Comparison of ENCODE assay signal across 15 cellular contexts in the genomic region with DNA sequence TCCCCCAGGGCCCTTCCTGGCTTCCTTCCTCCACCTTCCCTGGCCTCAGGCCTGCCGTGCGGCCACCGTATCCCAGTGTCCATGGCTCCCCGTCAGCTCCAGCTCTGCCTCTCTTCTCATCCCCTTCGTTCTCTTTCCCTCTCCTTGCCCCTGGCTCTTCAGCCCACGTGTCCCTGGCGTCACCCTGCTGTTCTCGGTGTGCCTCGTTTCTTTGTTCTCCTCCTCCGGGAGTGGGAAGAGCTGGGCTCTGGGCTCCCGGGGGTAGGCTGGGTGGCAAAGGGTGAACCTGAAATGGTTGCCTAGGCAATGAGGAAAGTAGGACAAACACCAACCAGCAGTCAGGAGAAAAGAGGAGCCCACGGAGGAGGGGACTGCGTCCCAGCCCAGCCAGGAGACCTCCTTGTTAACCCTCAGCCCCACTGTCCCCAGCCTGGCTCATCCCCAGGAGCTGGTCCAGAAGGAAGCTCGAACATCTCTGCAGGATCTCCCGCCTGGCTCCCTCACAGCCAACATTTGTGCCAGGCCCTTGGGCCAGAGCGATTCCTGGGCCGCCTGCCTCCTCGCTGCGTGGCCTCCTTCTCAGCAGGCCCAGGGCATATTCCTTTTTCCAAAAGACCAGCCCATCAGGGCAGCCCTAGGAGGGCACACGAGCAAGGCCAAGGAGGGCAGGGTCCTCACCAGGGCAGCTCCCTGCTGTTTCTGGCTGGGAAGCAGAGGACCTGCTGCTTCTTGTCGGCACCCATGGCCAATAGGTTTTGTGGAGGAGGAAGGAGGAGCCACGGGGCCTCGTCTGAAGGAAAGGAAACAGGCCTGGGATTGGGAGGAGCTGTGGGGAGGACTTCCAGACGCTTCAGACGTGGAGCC. TPM values are rescaled to one million over a fixed set of nuclear protein-coding genes. Genes with fewer than 3 reads are reported as not detected.
A peak's percentile ranks its signal among the peaks of the same experiment; 100 is the strongest.
DNase-seq lines count a peak whose midpoint lies in the region; ATAC-seq and TF ChIP-seq lines count a peak whose summit lies in the region.
"Had no signal": no experiment of that assay in that cellular context is flagged by ENCODE, and none has a peak within 500 bp of the region (broad histone marks: within the 10 kb centered on the region; RNA-seq: fewer than 3 reads in every experiment).

No MANE protein-coding gene starts in this region.

- no peak overlapping the region for H3K4me3 ChIP-seq in skeletal muscle tissue (ENCODE audit: low read length in 3 of 3)
- H3K4me3 ChIP-seq: GM12878, GM23338, SK-N-MC had no signal

- no peak overlapping the region for H3K4me3 Mint-ChIP-seq in activated CD4-positive, alpha-beta T cell treated with anti-CD3 and anti-CD28 coated beads for 36 hours
- no peak overlapping the region for H3K4me3 Mint-ChIP-seq in WTC11
- no peak overlapping the region for H3K4me3 Mint-ChIP-seq in natural killer cell treated with Interleukin-12 subunit alpha and Interleukin-12 subunit beta and Interleukin-15 and Interleukin-18, amount 100 ng/mL, for 72 hours
- H3K4me3 Mint-ChIP-seq: activated naive CD8-positive, alpha-beta T cell treated with anti-CD3 and anti-CD28 coated beads for 36 hours; GM23338 had no signal

- intact Hi-C loops in activated CD4-positive, alpha-beta T cell treated with anti-CD3 and anti-CD28 coated beads for 36 hours (cut with DNase I, micrococcal nuclease): no loop called here

- H3K27ac Mint-ChIP-seq in activated CD4-positive, alpha-beta T cell treated with anti-CD3 and anti-CD28 coated beads for 36 hours: no peak overlapping the region
- peak overlapping the region; percentile 60; the same call in 1 of the 2 replicates for H3K27ac Mint-ChIP-seq in WTC11
- H3K27ac Mint-ChIP-seq in natural killer cell treated with Interleukin-12 subunit alpha and Interleukin-12 subunit beta and Interleukin-15 and Interleukin-18, amount 100 ng/mL, for 72 hours: peak overlapping the region in 1 of 2 donors; percentile 23
- H3K27ac Mint-ChIP-seq: activated naive CD8-positive, alpha-beta T cell treated with anti-CD3 and anti-CD28 coated beads for 36 hours; GM23338 had no signal

- no peaks in the 10 kb centered on the region for H3K36me3 ChIP-seq in skeletal muscle tissue (ENCODE audit: control insufficient read depth in 3 of 3, insufficient read depth in 3 of 3, low read length in 3 of 3)

- H3K27me3 Mint-ChIP-seq in activated CD4-positive, alpha-beta T cell treated with anti-CD3 and anti-CD28 coated beads for 36 hours: no peaks in the 10 kb centered on the region
- H3K27me3 Mint-ChIP-seq in WTC11 (ENCODE audit: low read depth): peaks cover 32% of the 10 kb centered on the region
- peaks cover 0 to 10% of the 10 kb centered on the region in 2 donors for H3K27me3 Mint-ChIP-seq in natural killer cell treated with Interleukin-12 subunit alpha and Interleukin-12 subunit beta and Interleukin-15 and Interleukin-18, amount 100 ng/mL, for 72 hours
- H3K27me3 Mint-ChIP-seq: activated naive CD8-positive, alpha-beta T cell treated with anti-CD3 and anti-CD28 coated beads for 36 hours had no signal

- no peak for ATAC-seq in activated CD4-positive, alpha-beta T cell treated with anti-CD3 and anti-CD28 coated beads for 36 hours
- ATAC-seq in WTC11 (no peak), HG02938 (IDR thresholded peaks at IDR 0.05; ENCODE audit: unreplicated experiment) (no peak), GM21723 (IDR thresholded peaks at IDR 0.05; ENCODE audit: unreplicated experiment) (no peak)
- ATAC-seq in natural killer cell treated with Interleukin-12 subunit alpha and Interleukin-12 subunit beta and Interleukin-15 and Interleukin-18, amount 100 ng/mL, for 72 hours: no peak
- ATAC-seq: GM12878, GM23338 had no signal

- POLR2A ChIA-PET in activated CD4-positive, alpha-beta T cell treated with anti-CD3 and anti-CD28 coated beads for 36 hours (lab: Charles Lee): interaction anchor here (0.5 kb wide), 1 partner anchor 19 kb away, joined by 3 read pairs; no protein-coding TSS in a partner anchor
- POLR2A ChIA-PET in WTC11 (lab: Charles Lee): no interaction called here

- peak overlapping the region in 1 of 3 donors; percentile 78 for H3K9ac ChIP-seq in skeletal muscle tissue (ENCODE audit: low read depth in 1 of 3, low read length in 3 of 3)

- H3K27ac ChIP-seq in skeletal muscle tissue (ENCODE audit: low read depth, low read length): peak overlapping the region; percentile 30
- H3K27ac ChIP-seq: SK-N-MC had no signal

- H3K36me3 Mint-ChIP-seq in activated CD4-positive, alpha-beta T cell treated with anti-CD3 and anti-CD28 coated beads for 36 hours (ENCODE audit: low read depth): no peaks in the 10 kb centered on the region
- peaks cover 5% of the 10 kb centered on the region; the same call in 1 of the 2 replicates for H3K36me3 Mint-ChIP-seq in WTC11
- H3K36me3 Mint-ChIP-seq in natural killer cell treated with Interleukin-12 subunit alpha and Interleukin-12 subunit beta and Interleukin-15 and Interleukin-18, amount 100 ng/mL, for 72 hours: no peaks in the 10 kb centered on the region

- TF ChIP-seq CTCF in WTC11 (IDR thresholded peaks at IDR 0.05): no peak

- peaks cover 21 to 28% (median 23%) of the 10 kb centered on the region in 3 donors for H3K4me1 ChIP-seq in skeletal muscle tissue (ENCODE audit: control insufficient read depth in 3 of 3, insufficient read depth in 3 of 3, low read length in 3 of 3)

- H3K9me3 ChIP-seq in skeletal muscle tissue (ENCODE audit: control insufficient read depth in 3 of 3, low read length in 3 of 3): no peaks in the 10 kb centered on the region

- H3K27me3 ChIP-seq in skeletal muscle tissue (ENCODE audit: control insufficient read depth in 3 of 3, insufficient read depth in 3 of 3, low read length in 3 of 3): no peaks in the 10 kb centered on the region

- peak; percentile 2 for DNase-seq in activated CD4-positive, alpha-beta T cell treated with anti-CD3 and anti-CD28 coated beads for 36 hours
- DNase-seq in activated CD4-positive, alpha-beta T cell treated with anti-CD3 and anti-CD28 coated beads, Interleukin-2, amount 50 U/mL, for 4 hours: no peak
- DNase-seq in WTC11 (ENCODE audit: low spot score) (no peak), islet precursor cell (peak; percentile 51)
- DNase-seq in natural killer cell treated with Interleukin-12 subunit alpha and Interleukin-12 subunit beta and Interleukin-15 and Interleukin-18, amount 100 ng/mL, for 72 hours (ENCODE audit: low spot score): no peak
- DNase-seq: activated naive CD8-positive, alpha-beta T cell treated with anti-CD3 and anti-CD28 coated beads for 36 hours; cortex of kidney; foreskin fibroblast; NCI-H1048 had no signal

- H3K9me3 Mint-ChIP-seq in activated CD4-positive, alpha-beta T cell treated with anti-CD3 and anti-CD28 coated beads for 36 hours (ENCODE audit: low read depth): no peaks in the 10 kb centered on the region
- H3K9me3 Mint-ChIP-seq in WTC11: no peaks in the 10 kb centered on the region
- H3K9me3 Mint-ChIP-seq in natural killer cell treated with Interleukin-12 subunit alpha and Interleukin-12 subunit beta and Interleukin-15 and Interleukin-18, amount 100 ng/mL, for 72 hours: no peaks in the 10 kb centered on the region
- H3K9me3 Mint-ChIP-seq: GM23338 had no signal

- peaks cover 23% of the 10 kb centered on the region for H3K4me1 Mint-ChIP-seq in activated CD4-positive, alpha-beta T cell treated with anti-CD3 and anti-CD28 coated beads for 36 hours
- H3K4me1 Mint-ChIP-seq in WTC11: peaks cover 30% of the 10 kb centered on the region
- peaks cover 14 to 15% of the 10 kb centered on the region in 2 donors for H3K4me1 Mint-ChIP-seq in natural killer cell treated with Interleukin-12 subunit alpha and Interleukin-12 subunit beta and Interleukin-15 and Interleukin-18, amount 100 ng/mL, for 72 hours (ENCODE audit: low read depth in 2 of 2)

- CTCF ChIA-PET in activated CD4-positive, alpha-beta T cell treated with anti-CD3 and anti-CD28 coated beads for 36 hours (lab: Charles Lee): interaction anchor here (1.0 to 7.9 kb wide), 2 partner anchors 9 to 31 kb away, joined by 3 to 105 read pairs; no protein-coding TSS in a partner anchor
- CTCF ChIA-PET in WTC11 (lab: Charles Lee): interaction anchor here (0.9 to 4.7 kb wide), 2 partner anchors 10 to 63 kb away, joined by 3 to 54 read pairs; no protein-coding TSS in a partner anchor

TF ChIP-seq in WTC11, 78 proteins besides CTCF, POLR2A, EP300 and RAD21:
- TF ChIP-seq ZNF263 (CRISPR knock-in tag; IDR thresholded peaks at IDR 0.05; ENCODE audit: low read depth): peak; percentile 65; the same call in 1 of the 2 replicates
- TF ChIP-seq, protein P1, sequence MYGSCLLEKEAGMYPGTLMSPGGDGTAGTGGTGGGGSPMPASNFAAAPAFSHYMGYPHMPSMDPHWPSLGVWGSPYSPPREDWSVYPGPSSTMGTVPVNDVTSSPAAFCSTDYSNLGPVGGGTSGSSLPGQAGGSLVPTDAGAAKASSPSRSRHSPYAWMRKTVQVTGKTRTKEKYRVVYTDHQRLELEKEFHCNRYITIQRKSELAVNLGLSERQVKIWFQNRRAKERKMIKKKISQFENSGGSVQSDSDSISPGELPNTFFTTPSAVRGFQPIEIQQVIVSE (CRISPR knock-in tag; IDR thresholded peaks at IDR 0.05; ENCODE audit: borderline replicate concordance): no peak
- TF ChIP-seq ZNF121 (CRISPR knock-in tag; IDR thresholded peaks at IDR 0.05): no peak
- TF ChIP-seq ZNF232 (CRISPR knock-in tag; IDR thresholded peaks at IDR 0.05): no peak
- TF ChIP-seq FOXP1 (CRISPR knock-in tag; IDR thresholded peaks at IDR 0.05; ENCODE audit: borderline replicate concordance): no peak

RNA-seq across cellular contexts. Expression of a gene that starts 30.9 kb away (rescaled TPM):
- 10 to 100 TPM; 62.3 to 76.2 TPM for total RNA-seq in activated CD4-positive, alpha-beta T cell treated with anti-CD3 and anti-CD28 coated beads for 36 hours
- total RNA-seq in WTC11 (2021) (154 to 162 TPM (median 154 TPM) in 3 replicates), skeletal muscle tissue (62.1 TPM)
- total RNA-seq in natural killer cell treated with Interleukin-12 subunit alpha and Interleukin-12 subunit beta and Interleukin-15 and Interleukin-18, amount 100 ng/mL, for 72 hours: 10 to 100 TPM in 1 of 2 donors, 1 to 10 TPM in 1; 8.9 to 32.2 TPM

Comparison
In these comparisons a context has a peak if more than half of its experiments do, and no peak if none do; other contexts are left out.
1. DNase-seq: peak in activated CD4-positive, alpha-beta T cell treated with anti-CD3 and anti-CD28 coated beads for 36 hours (single experiment) and islet precursor cell (single experiment); none in activated CD4-positive, alpha-beta T cell treated with anti-CD3 and anti-CD28 coated beads, Interleukin-2, amount 50 U/mL, for 4 hours (0 of 2), WTC11 (single experiment) and natural killer cell treated with Interleukin-12 subunit alpha and Interleukin-12 subunit beta and Interleukin-15 and Interleukin-18, amount 100 ng/mL, for 72 hours (single experiment).